In genomic region chr5:34833090-34833489, GRCh38 we compare ENCODE assay signal across 24 cellular contexts. TPM values are rescaled to one million over a fixed set of nuclear protein-coding genes. Genes with fewer than 3 reads are reported as not detected.
"Had no signal": no experiment of that assay in that cellular context is flagged by ENCODE, and none has a peak within 500 bp of the region (broad histone marks: within the 10 kb centered on the region; RNA-seq: fewer than 3 reads in every experiment).

No MANE protein-coding gene starts in this region.

- H3K4me3 ChIP-seq: left lung, lung, psoas muscle, right lobe of liver, spleen, thyroid gland, upper lobe of right lung, vagina had no signal

- FAIRE-seq: colon, keratinocyte had no signal

- H3K4me1 Mint-ChIP-seq: immature natural killer cell had no signal

- H3K27me3 Mint-ChIP-seq: stimulated activated naive B cell treated with anti-CD40 and anti-IgM and Interleukin-4, amounts not matched to agents 10 μg/mL and 1 μg/mL and 100 μg/mL, for 72 hours had no signal

- H3K4me1 ChIP-seq: foreskin keratinocyte, psoas muscle, right lobe of liver, thyroid gland had no signal

- H3K36me3 Mint-ChIP-seq: naive thymus-derived CD8-positive, alpha-beta T cell; stimulated activated naive B cell treated with anti-CD40 and anti-IgM and Interleukin-4, amounts not matched to agents 10 μg/mL and 1 μg/mL and 100 μg/mL, for 72 hours had no signal

- H3K36me3 ChIP-seq: neutrophil had no signal

- H3K9me3 ChIP-seq: left lung, neutrophil, psoas muscle, right lobe of liver, spleen, thyroid gland, upper lobe of right lung, vagina had no signal

- H3K27me3 ChIP-seq: foreskin keratinocyte, left lung, right lobe of liver, spleen, thyroid gland, upper lobe of right lung, vagina had no signal

- ATAC-seq: effector memory CD8-positive, alpha-beta T cell; foreskin keratinocyte; left lung; naive thymus-derived CD8-positive, alpha-beta T cell; psoas muscle; right lobe of liver; stimulated activated naive B cell treated with anti-CD40 and anti-IgM and Interleukin-4, amounts not matched to agents 10 μg/mL and 1 μg/mL and 100 μg/mL, for 72 hours had no signal

- H3K27ac Mint-ChIP-seq: dendritic cell treated with granulocyte-macrophage colony-stimulating factor and Interleukin-4, amounts not matched to agents 40 ng/mL and 50 ng/mL, for 4 days; effector memory CD8-positive, alpha-beta T cell; naive thymus-derived CD8-positive, alpha-beta T cell; stimulated activated naive B cell treated with anti-CD40 and anti-IgM and Interleukin-4, amounts not matched to agents 10 μg/mL and 1 μg/mL and 100 μg/mL, for 72 hours had no signal

- H3K4me3 Mint-ChIP-seq: dendritic cell treated with granulocyte-macrophage colony-stimulating factor and Interleukin-4, amounts not matched to agents 40 ng/mL and 50 ng/mL, for 4 days; effector memory CD8-positive, alpha-beta T cell; immature natural killer cell; naive thymus-derived CD8-positive, alpha-beta T cell; stimulated activated naive B cell treated with anti-CD40 and anti-IgM and Interleukin-4, amounts not matched to agents 10 μg/mL and 1 μg/mL and 100 μg/mL, for 72 hours had no signal

- DNase-seq: effector memory CD8-positive, alpha-beta T cell; erythroblast; foreskin keratinocyte; immature natural killer cell; left lung; mesenchymal stem cell; naive thymus-derived CD8-positive, alpha-beta T cell; psoas muscle; retina; right lobe of liver; spleen; stimulated activated CD4-positive, alpha-beta T cell treated with anti-CD3 and anti-CD28 coated beads, Interleukin-15, amount 100 ng/mL, for 24 hours; stimulated activated CD4-positive, alpha-beta T cell treated with anti-CD3 and anti-CD28 coated beads, Interleukin-1b, Interleukin-23, amount 100 ng/mL, for 48 hours; stimulated activated CD4-positive, alpha-beta T cell treated with anti-CD3 and anti-CD28 coated beads, Interleukin-4, amount 100 ng/mL, for 24 hours; stimulated activated naive B cell treated with anti-CD40 and anti-IgM and Interleukin-4, amounts not matched to agents 10 μg/mL and 1 μg/mL and 100 μg/mL, for 72 hours; thyroid gland; upper lobe of right lung had no signal

- H3K9me3 Mint-ChIP-seq: dendritic cell treated with granulocyte-macrophage colony-stimulating factor and Interleukin-4, amounts not matched to agents 40 ng/mL and 50 ng/mL, for 4 days; effector memory CD8-positive, alpha-beta T cell; immature natural killer cell; stimulated activated naive B cell treated with anti-CD40 and anti-IgM and Interleukin-4, amounts not matched to agents 10 μg/mL and 1 μg/mL and 100 μg/mL, for 72 hours had no signal

- H3K27ac ChIP-seq: foreskin keratinocyte, left lung, neutrophil, psoas muscle, right lobe of liver, spleen, thyroid gland, upper lobe of right lung, vagina had no signal

RNA-seq across cellular contexts. Expression of gene TTC23L, which starts 5.9 kb away (rescaled TPM):
- total RNA-seq: osteoblast, psoas muscle had no signal
- polyA plus RNA-seq: foreskin keratinocyte; immature natural killer cell; naive thymus-derived CD8-positive, alpha-beta T cell had no signal
